14 cellular contexts compared by ENCODE assay signal in the genomic region with DNA sequence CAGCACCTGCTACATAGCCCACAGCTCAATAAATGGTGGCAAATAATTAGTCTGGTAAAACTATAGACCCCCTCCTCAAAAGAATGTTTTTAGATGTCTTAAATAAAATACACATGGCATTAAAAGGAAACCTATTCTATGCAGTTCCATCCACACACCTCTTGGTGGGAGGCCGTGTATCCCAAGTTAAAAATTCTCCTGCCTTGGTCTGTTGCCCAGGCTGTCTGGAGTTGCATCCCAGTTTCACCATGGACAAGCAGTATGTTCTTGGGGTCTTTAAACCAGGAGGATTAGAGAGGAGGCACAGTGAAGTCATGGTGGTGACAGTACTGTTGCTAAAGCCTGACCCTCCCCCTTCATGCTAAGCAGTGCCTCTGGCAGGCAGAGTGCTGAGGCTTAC.
DNase-seq lines count a peak whose midpoint lies in the region; ATAC-seq, FAIRE-seq and TF ChIP-seq lines count a peak whose summit lies in the region.
"Had no signal": no experiment of that assay in that cellular context is flagged by ENCODE, and none has a peak within 500 bp of the region (broad histone marks: within the 10 kb centered on the region; RNA-seq: fewer than 3 reads in every experiment).

No MANE protein-coding gene starts in this region.

- H3K27me3 ChIP-seq in HUES48 (ENCODE audit: control insufficient read depth, insufficient read depth, low read length) (no peaks in the 10 kb centered on the region), GM12878 (replicated peaks in 1 of 2; ENCODE audit: control insufficient read depth in 2 of 2, insufficient read depth in 2 of 2, low read length in 1 of 2) (no peaks in the 10 kb centered on the region; a peak in 1 of 4 replicates)

- DNase-seq in GM12878 (ENCODE audit: low read depth, low spot score): no peak
- DNase-seq in epithelial cell of proximal tubule (ENCODE audit: low read depth): no peak
- DNase-seq in stimulated activated naive CD8-positive, alpha-beta T cell treated with anti-CD3 and anti-CD28 coated beads, Interleukin-15, Interleukin-2, amounts not matched to agents 100 U/mL and 50 U/mL, for 24 hours: no peak
- DNase-seq in H4 (ENCODE audit: low spot score): no peak
- DNase-seq: CD8-positive, alpha-beta T cell; COR-L47; DND-41; GDM1 had no signal

- FAIRE-seq in GM12878 (lab: Jason Lieb, UNC): no peak
- FAIRE-seq: A204.1, H54 had no signal

- no peak for ATAC-seq in GM12878
- no peak for ATAC-seq in stimulated activated naive CD8-positive, alpha-beta T cell treated with anti-CD3 and anti-CD28 coated beads, Interleukin-15, Interleukin-2, amounts not matched to agents 100 U/mL and 50 U/mL, for 24 hours
- ATAC-seq in GM18909 (IDR thresholded peaks at IDR 0.05; ENCODE audit: poor library complexity, unreplicated experiment): no peak
- no peak for ATAC-seq in HG03159 (IDR thresholded peaks at IDR 0.05; ENCODE audit: unreplicated experiment)
- ATAC-seq: CD8-positive, alpha-beta T cell; HCT116 had no signal

- no peak for TF ChIP-seq EP300 in GM12878 (IDR thresholded peaks at IDR 0.05; ENCODE audit: borderline replicate concordance in 1 of 2, control insufficient read depth in 1 of 2, low read depth in 2 of 2, low read length in 2 of 2)

- peak overlapping the region; percentile 14 for H3K27ac ChIP-seq in HUES48 (ENCODE audit: low read depth, low read length)
- no peak overlapping the region for H3K27ac ChIP-seq in GM12878 (ENCODE audit: control insufficient read depth, insufficient read depth)

- BruUV-seq in GM12878 (replicated peaks; lab: Mats Ljungman, UMichigan): no TSS peak

- in situ Hi-C loops in GM12878 (cut with MboI): no loop called here

- intact Hi-C loops in GM12878 (cut with micrococcal nuclease; ENCODE audit: unreplicated experiment): no loop called here

- H3K4me2 ChIP-seq in GM12878 (ENCODE audit: control insufficient read depth, insufficient read depth): no peak overlapping the region

- SMC1A ChIA-PET in GM12878 (lab: Charles Lee; ENCODE audit: uncharacterized antibody, unreplicated experiment): no interaction called here

- H3K4me1 ChIP-seq in HUES48 (ENCODE audit: control insufficient read depth, insufficient read depth, low read length) (peaks cover 14% of the 10 kb centered on the region), GM12878 (ENCODE audit: control insufficient read depth, insufficient read depth, low read length) (peaks cover 2% of the 10 kb centered on the region)

- TF ChIP-seq CTCF in GM12878 (IDR thresholded peaks at IDR 0.05 in 2 of 3, conservative IDR thresholded peaks at IDR 0.05 in 1 of 3; ENCODE audit: control insufficient read depth in 2 of 3, extremely low read depth in 1 of 3, insufficient read depth in 1 of 3, low read depth in 3 of 3, low read length in 3 of 3) (no peak), epithelial cell of proximal tubule (conservative IDR thresholded peaks at IDR 0.05; ENCODE audit: low read depth, low read length) (peak; percentile 17)

- TF ChIP-seq RAD21 in GM12878 (IDR thresholded peaks at IDR 0.05; ENCODE audit: insufficient read depth, low read depth, low read length): no peak

- H3K79me2 ChIP-seq in GM12878 (ENCODE audit: control insufficient read depth, insufficient read depth, low read length): no peaks in the 10 kb centered on the region

- 33% methylated on average over 1 of the region's 1 CpG for WGBS in GM12878 (ENCODE audit: insufficient coverage, insufficient replicate concordance, low lambda C conversion rate, missing lambda C conversion rate)

- H3K36me3 ChIP-seq in HUES48 (ENCODE audit: control insufficient read depth, insufficient read depth, low read length): peaks cover 12% of the 10 kb centered on the region
- no peaks in the 10 kb centered on the region for H3K36me3 ChIP-seq in GM12878 (ENCODE audit: control insufficient read depth in 2 of 2, insufficient read depth in 2 of 2, low read length in 1 of 2)

- RAD21 ChIA-PET in GM12878 (lab: Charles Lee; ENCODE audit: unreplicated experiment): no interaction called here

- H3K9ac ChIP-seq in HUES48 (ENCODE audit: low read depth, low read length) (no peak overlapping the region), GM12878 (ENCODE audit: control insufficient read depth, insufficient read depth, low read length) (no peak overlapping the region)

- CTCF ChIA-PET in GM12878 (lab: Yijun Ruan, JAX): interaction anchor here (0.8 to 1.0 kb wide), 2 partner anchors 35 to 931 kb away, joined by 3 read pairs; no protein-coding TSS in a partner anchor

- no peaks in the 10 kb centered on the region for H4K20me1 ChIP-seq in GM12878 (ENCODE audit: control insufficient read depth, insufficient read depth)

- TF ChIP-seq POLR2A in GM12878 (IDR thresholded peaks at IDR 0.05; ENCODE audit: low read depth, low read length): no peak

- H3K4me3 ChIP-seq in HUES48 (ENCODE audit: low read depth, low read length) (no peak overlapping the region), GM12878 (no peak overlapping the region), epithelial cell of proximal tubule (ENCODE audit: low read depth, low read length) (no peak overlapping the region)

- H3K9me3 ChIP-seq in HUES48 (ENCODE audit: control insufficient read depth, insufficient read depth, low read length) (peaks cover 31% of the 10 kb centered on the region), GM12878 (replicated peaks; ENCODE audit: control insufficient read depth, insufficient read depth, low read length) (no peaks in the 10 kb centered on the region)

- H2AFZ ChIP-seq in GM12878 (ENCODE audit: control insufficient read depth, low read depth, low read length): no peak overlapping the region

- POLR2A ChIA-PET in GM12878 (lab: Charles Lee): interaction anchor here (1.2 kb wide), 1 partner anchor 15 kb away, joined by 3 read pairs; no protein-coding TSS in a partner anchor

TF ChIP-seq in GM12878, 131 proteins besides CTCF, POLR2A, EP300 and RAD21:
- TF ChIP-seq NFXL1 (IDR thresholded peaks at IDR 0.05; ENCODE audit: borderline replicate concordance) (peak; percentile 32; the same call in 1 of the 2 replicates), ZNF384 (IDR thresholded peaks at IDR 0.05; ENCODE audit: borderline replicate concordance, low read depth, low read length) (no peak), MEF2B (IDR thresholded peaks at IDR 0.05; ENCODE audit: partially characterized antibody, poor library complexity, severe bottlenecking) (no peak), PAX8 (IDR thresholded peaks at IDR 0.05) (no peak), WRNIP1 (IDR thresholded peaks at IDR 0.05; ENCODE audit: borderline replicate concordance, low read depth, low read length) (no peak), RAD51 (IDR thresholded peaks at IDR 0.05) (no peak), HDAC6 (IDR thresholded peaks at IDR 0.05; ENCODE audit: unreplicated experiment) (no peak)
- TF ChIP-seq, protein P1, sequence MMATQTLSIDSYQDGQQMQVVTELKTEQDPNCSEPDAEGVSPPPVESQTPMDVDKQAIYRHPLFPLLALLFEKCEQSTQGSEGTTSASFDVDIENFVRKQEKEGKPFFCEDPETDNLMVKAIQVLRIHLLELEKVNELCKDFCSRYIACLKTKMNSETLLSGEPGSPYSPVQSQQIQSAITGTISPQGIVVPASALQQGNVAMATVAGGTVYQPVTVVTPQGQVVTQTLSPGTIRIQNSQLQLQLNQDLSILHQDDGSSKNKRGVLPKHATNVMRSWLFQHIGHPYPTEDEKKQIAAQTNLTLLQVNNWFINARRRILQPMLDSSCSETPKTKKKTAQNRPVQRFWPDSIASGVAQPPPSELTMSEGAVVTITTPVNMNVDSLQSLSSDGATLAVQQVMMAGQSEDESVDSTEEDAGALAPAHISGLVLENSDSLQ (IDR thresholded peaks at IDR 0.05): no peak
